Comparison of ENCODE assay signal across 8 cellular contexts in the genomic region with DNA sequence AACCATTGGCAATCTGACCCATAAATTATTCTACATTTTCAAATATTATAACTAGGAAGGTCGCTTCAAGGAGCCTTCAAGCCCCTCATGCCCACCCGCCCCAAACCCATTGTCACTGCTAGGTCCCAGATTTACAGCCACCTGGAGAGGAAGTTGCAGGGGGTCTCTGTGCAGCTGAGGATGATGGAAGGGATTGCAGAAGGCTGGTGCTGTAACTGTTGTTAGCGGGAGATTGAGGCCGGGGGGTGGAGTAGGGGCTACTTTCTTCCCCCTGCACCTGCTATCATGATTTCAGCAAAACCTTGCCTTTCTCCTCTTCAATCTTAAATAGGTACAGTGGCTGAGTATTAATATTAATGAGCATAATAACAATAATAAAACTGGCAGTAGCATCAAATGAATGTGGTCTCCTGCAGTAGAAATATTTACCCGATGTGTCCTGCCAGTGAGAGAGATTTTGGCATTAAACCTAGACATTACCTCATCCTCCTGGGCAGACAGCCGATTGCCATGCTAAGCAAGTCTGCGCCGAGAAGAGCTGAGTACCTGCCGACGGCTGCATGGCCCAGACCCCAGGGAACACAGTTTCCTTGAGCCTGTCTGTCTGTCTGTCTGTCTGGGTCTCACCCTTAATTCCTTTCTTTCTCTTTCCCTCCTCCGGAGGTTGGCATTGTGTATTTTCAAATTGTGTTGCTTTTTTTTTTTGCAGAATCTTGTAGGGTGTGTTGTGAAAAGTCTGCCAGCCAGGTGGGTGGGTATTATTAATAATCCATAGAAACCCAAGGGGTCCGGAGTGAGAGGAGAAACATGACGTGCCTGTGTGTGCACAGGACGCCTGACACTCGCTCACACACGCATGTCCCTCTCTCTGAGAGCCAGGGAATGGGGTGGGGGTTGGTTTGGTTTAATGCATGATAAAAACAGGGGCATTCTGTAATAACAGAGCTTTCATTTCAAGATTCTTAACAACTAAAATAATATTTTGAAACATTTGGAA.
DNase-seq lines count a peak whose midpoint lies in the region; ATAC-seq and TF ChIP-seq lines count a peak whose summit lies in the region.

No MANE protein-coding gene starts in this region.

- in situ Hi-C loops in GM13976 (cut with MboI; ENCODE audit: low sequenced_read_pairs, unreplicated experiment) = loop anchor here (25.0 kb wide), 1 partner anchor 289 kb away; a partner anchor contains a TSS

- TF ChIP-seq CTCF in epithelial cell of esophagus (IDR thresholded peaks at IDR 0.05; ENCODE audit: insufficient read depth, low read depth, low read length, missing control alignments) = no peak
- TF ChIP-seq CTCF in nephron (IDR thresholded peaks at IDR 0.05; ENCODE audit: unreplicated experiment in 3 of 3) = no peak
- TF ChIP-seq CTCF in GM13976 (IDR thresholded peaks at IDR 0.05; ENCODE audit: borderline replicate concordance, control extremely low read depth, extremely low read depth, insufficient read depth, missing control alignments) = no peak

- no peak for ATAC-seq in HG02981 (IDR thresholded peaks at IDR 0.05; ENCODE audit: unreplicated experiment)

- H3K4me1 Mint-ChIP-seq in nephron = peaks cover 55% of the 10 kb centered on the region

- H3K27me3 Mint-ChIP-seq in nephron (ENCODE audit: low read depth) = peaks cover 14% of the 10 kb centered on the region

- no peak overlapping the region for H3K4me3 ChIP-seq in epithelial cell of esophagus (ENCODE audit: low read length)

- H3K36me3 Mint-ChIP-seq in nephron (ENCODE audit: low read depth) = peaks cover 23% of the 10 kb centered on the region

- peak overlapping the region; percentile 87 to 100 (median 100) for H3K27ac Mint-ChIP-seq in nephron

- H3K4me3 Mint-ChIP-seq in nephron = peak overlapping the region; percentile 31 to 72 (median 56)

- DNase-seq in DMS153 treated with DMSO at 0.1 percent for 48 hours (lab: John Stamatoyannopoulos, UW; ENCODE audit: unreplicated experiment) (peak; percentile 21), NCI-H226 (peak; percentile 72), epithelial cell of esophagus (ENCODE audit: low read depth) (peak; percentile 51), GM13976 (ENCODE audit: low spot score) (no peak), MV-4-11 (lab: John Stamatoyannopoulos, UW) (no peak)
- no peak for DNase-seq in stimulated activated CD4-positive, alpha-beta T cell treated with anti-CD3 and anti-CD28 coated beads, Interleukin-4, amount 100 ng/mL, for 1 hour

- H3K9me3 Mint-ChIP-seq in nephron = peaks cover 15% of the 10 kb centered on the region

Comparison
In these comparisons a context has a peak if more than half of its experiments do, and no peak if none do; other contexts are left out.
1. DNase-seq: peak in DMS153 treated with DMSO at 0.1 percent for 48 hours (single experiment), NCI-H226 (single experiment) and epithelial cell of esophagus (single experiment); none in GM13976 (single experiment), MV-4-11 (single experiment) and stimulated activated CD4-positive, alpha-beta T cell treated with anti-CD3 and anti-CD28 coated beads, Interleukin-4, amount 100 ng/mL, for 1 hour (single experiment).